21 cellular contexts compared by ENCODE assay signal in genomic region chr4:107902715-107903114, GRCh38. TPM values are rescaled to one million over a fixed set of nuclear protein-coding genes. Genes with fewer than 3 reads are reported as not detected.
DNase-seq lines count a peak whose midpoint lies in the region; ATAC-seq and TF ChIP-seq lines count a peak whose summit lies in the region.
"Had no signal": no experiment of that assay in that cellular context is flagged by ENCODE, and none has a peak within 500 bp of the region (broad histone marks: within the 10 kb centered on the region; RNA-seq: fewer than 3 reads in every experiment).

No MANE protein-coding gene starts in this region.

- H3K4me1 ChIP-seq in OCI-LY3 (ENCODE audit: low read length): peaks cover 34% of the 10 kb centered on the region
- no peaks in the 10 kb centered on the region for H3K4me1 ChIP-seq in effector memory CD4-positive, alpha-beta T cell (ENCODE audit: control insufficient read depth, insufficient read depth, low read length, poor library complexity, severe bottlenecking)
- H3K4me1 ChIP-seq: lower lobe of right lung had no signal

- peaks cover 24% of the 10 kb centered on the region for H3K36me3 ChIP-seq in OCI-LY3 (replicated peaks; ENCODE audit: low read depth, low read length)
- no peaks in the 10 kb centered on the region for H3K36me3 ChIP-seq in effector memory CD4-positive, alpha-beta T cell (ENCODE audit: control insufficient read depth, insufficient read depth, low read length)

- no peak for DNase-seq in effector memory CD4-positive, alpha-beta T cell
- DNase-seq in type B pancreatic cell (ENCODE audit: extremely low spot score, unreplicated experiment) (no peak), DMS79 (lab: John Stamatoyannopoulos, UW) (no peak), posterior vena cava (ENCODE audit: low spot score) (no peak)
- DNase-seq: activated CD4-positive, alpha-beta T cell treated with anti-CD3 and anti-CD28 coated beads for 4 hours; activated T-cell treated with anti-CD3 and anti-CD28 coated beads, Interleukin-2, amount 50 U/mL, for 1 hour; endodermal cell; foreskin fibroblast; H7; lower lobe of right lung; NCI-H1694 treated with DMSO at 0.1 percent for 48 hours; NCI-H524 treated with DMSO at 0.1 percent for 48 hours; right cardiac atrium; stimulated activated CD4-positive, alpha-beta T cell treated with anti-CD3 and anti-CD28 coated beads, Interleukin-2, amount 100 ng/mL, for 48 hours; T-helper 2 cell had no signal

- H3K27me3 ChIP-seq in OCI-LY3 (ENCODE audit: low read depth, low read length): no peaks in the 10 kb centered on the region
- no peaks in the 10 kb centered on the region for H3K27me3 ChIP-seq in effector memory CD4-positive, alpha-beta T cell (replicated peaks; ENCODE audit: control insufficient read depth, insufficient read depth, low read length, poor library complexity, severe bottlenecking)

- no peaks in the 10 kb centered on the region for H4K20me1 ChIP-seq in OCI-LY3 (ENCODE audit: insufficient read depth, low read length)

- H3K4me2 ChIP-seq in OCI-LY3 (ENCODE audit: low read length): peak overlapping the region; percentile 32

- H3K4me3 Mint-ChIP-seq in type B pancreatic cell: no peak overlapping the region
- H3K4me3 Mint-ChIP-seq: B cell; endodermal cell; natural killer cell treated with Interleukin-12 subunit alpha and Interleukin-12 subunit beta and Interleukin-15 and Interleukin-18, amount 100 ng/mL, for 72 hours had no signal

- peaks cover 22% of the 10 kb centered on the region for H3K9me3 ChIP-seq in OCI-LY3 (ENCODE audit: insufficient read depth, low read length)
- H3K9me3 ChIP-seq in effector memory CD4-positive, alpha-beta T cell (ENCODE audit: control insufficient read depth, low read length): no peaks in the 10 kb centered on the region
- H3K9me3 ChIP-seq: lower lobe of right lung had no signal

- H3K27me3 Mint-ChIP-seq in type B pancreatic cell: no peaks in the 10 kb centered on the region

- H3K4me3 ChIP-seq in OCI-LY3 (ENCODE audit: low read length): peak overlapping the region; percentile 28
- H3K4me3 ChIP-seq in effector memory CD4-positive, alpha-beta T cell (ENCODE audit: insufficient read depth, low read depth, low read length, poor library complexity, severe bottlenecking): no peak overlapping the region
- H3K4me3 ChIP-seq: lower lobe of right lung had no signal

- H3K36me3 Mint-ChIP-seq in type B pancreatic cell: peaks cover 10% of the 10 kb centered on the region

- intact Hi-C loops in posterior vena cava (cut with DNase I): no loop called here

- H3K27ac Mint-ChIP-seq in type B pancreatic cell: no peak overlapping the region
- H3K27ac Mint-ChIP-seq: B cell; endodermal cell; natural killer cell treated with Interleukin-12 subunit alpha and Interleukin-12 subunit beta and Interleukin-15 and Interleukin-18, amount 100 ng/mL, for 72 hours had no signal

- no peak overlapping the region for H3K9ac ChIP-seq in OCI-LY3 (ENCODE audit: low read length)

- H3K4me1 Mint-ChIP-seq in type B pancreatic cell (ENCODE audit: unreplicated experiment): peaks cover 10% of the 10 kb centered on the region
- H3K4me1 Mint-ChIP-seq: B cell, endodermal cell had no signal

- 0 out of 2 replicates have a peak overlapping the region, but pooled peaks have one; percentile 47 for H2AFZ ChIP-seq in OCI-LY3 (ENCODE audit: low read depth, low read length)

- H3K9me3 Mint-ChIP-seq in type B pancreatic cell: no peaks in the 10 kb centered on the region
- H3K9me3 Mint-ChIP-seq: endodermal cell; natural killer cell treated with Interleukin-12 subunit alpha and Interleukin-12 subunit beta and Interleukin-15 and Interleukin-18, amount 100 ng/mL, for 72 hours had no signal

- no peaks in the 10 kb centered on the region for H3K79me2 ChIP-seq in OCI-LY3 (ENCODE audit: low read length)

- TF ChIP-seq CTCF in OCI-LY3 (IDR thresholded peaks at IDR 0.05; ENCODE audit: low read depth, low read length) (no peak), type B pancreatic cell (conservative IDR thresholded peaks at IDR 0.05) (no peak)

- H3K27ac ChIP-seq in OCI-LY3 (ENCODE audit: low read length): peak overlapping the region; percentile 27
- no peak overlapping the region for H3K27ac ChIP-seq in effector memory CD4-positive, alpha-beta T cell (ENCODE audit: insufficient read depth, low read length, poor library complexity, severe bottlenecking)
- H3K27ac ChIP-seq: lower lobe of right lung had no signal

- ATAC-seq in GM18868 (IDR thresholded peaks at IDR 0.05; ENCODE audit: unreplicated experiment) (peak; percentile 34), GM21447 (IDR thresholded peaks at IDR 0.05; ENCODE audit: unreplicated experiment) (peak; percentile 82), HG03064 (IDR thresholded peaks at IDR 0.05; ENCODE audit: low read depth, unreplicated experiment) (peak; percentile 90)
- ATAC-seq: lower lobe of right lung; natural killer cell treated with Interleukin-12 subunit alpha and Interleukin-12 subunit beta and Interleukin-15 and Interleukin-18, amount 100 ng/mL, for 72 hours; right cardiac atrium had no signal

RNA-seq across cellular contexts. Expression of gene CYP2U1, which starts 28.6 kb away (rescaled TPM):
- total RNA-seq in type B pancreatic cell (ENCODE audit: low replicate concordance): 4.2 and 7.8 TPM in 2 replicates
- total RNA-seq in posterior vena cava: 10 to 100 TPM; 12.2 to 13.2 TPM

Comparison
In these comparisons a context has a peak if more than half of its experiments do, and no peak if none do; other contexts are left out.
1. ATAC-seq: peak in every context shown above with its lines; median percentile 90 in HG03064; 82 in GM21447; 34 in GM18868.